9 cellular contexts compared by ENCODE assay signal in genomic region chr12:110575326-110575725, GRCh38. TPM values are rescaled to one million over a fixed set of nuclear protein-coding genes. Genes with fewer than 3 reads are reported as not detected.
DNase-seq lines count a peak whose midpoint lies in the region; ATAC-seq and TF ChIP-seq lines count a peak whose summit lies in the region.
"Had no signal": no experiment of that assay in that cellular context is flagged by ENCODE, and none has a peak within 500 bp of the region (broad histone marks: within the 10 kb centered on the region; RNA-seq: fewer than 3 reads in every experiment).

No MANE protein-coding gene starts in this region.

- peak overlapping the region; percentile 93 for H3K27ac ChIP-seq in suprapubic skin

- no peaks in the 10 kb centered on the region for H3K27me3 Mint-ChIP-seq in activated CD4-positive, alpha-beta T cell treated with anti-CD3 and anti-CD28 coated beads, Interleukin-2, amount 10 ng/mL, durations not matched to agents 24 days and 14 days
- H3K27me3 Mint-ChIP-seq in activated naive CD8-positive, alpha-beta T cell: no peaks in the 10 kb centered on the region

- no peaks in the 10 kb centered on the region for H3K9me3 ChIP-seq in suprapubic skin

- H3K4me3 ChIP-seq in suprapubic skin: no peak overlapping the region

- TF ChIP-seq CTCF in suprapubic skin (IDR thresholded peaks at IDR 0.05): no peak

- peaks cover 50% of the 10 kb centered on the region for H3K4me1 Mint-ChIP-seq in activated CD4-positive, alpha-beta T cell treated with anti-CD3 and anti-CD28 coated beads, Interleukin-2, amount 10 ng/mL, durations not matched to agents 24 days and 14 days
- peaks cover 69% of the 10 kb centered on the region for H3K4me1 Mint-ChIP-seq in activated naive CD8-positive, alpha-beta T cell (ENCODE audit: low read depth)

- peak overlapping the region; percentile 67 for H3K27ac Mint-ChIP-seq in activated CD4-positive, alpha-beta T cell treated with anti-CD3 and anti-CD28 coated beads, Interleukin-2, amount 10 ng/mL, durations not matched to agents 24 days and 14 days
- H3K27ac Mint-ChIP-seq in activated naive CD8-positive, alpha-beta T cell: peak overlapping the region; percentile 83

- H3K36me3 ChIP-seq in suprapubic skin: no peaks in the 10 kb centered on the region

- H3K9me3 Mint-ChIP-seq in activated CD4-positive, alpha-beta T cell treated with anti-CD3 and anti-CD28 coated beads, Interleukin-2, amount 10 ng/mL, durations not matched to agents 24 days and 14 days: peaks cover 6% of the 10 kb centered on the region
- H3K9me3 Mint-ChIP-seq in activated naive CD8-positive, alpha-beta T cell (ENCODE audit: low read depth): no peaks in the 10 kb centered on the region

- H3K36me3 Mint-ChIP-seq in activated CD4-positive, alpha-beta T cell treated with anti-CD3 and anti-CD28 coated beads, Interleukin-2, amount 10 ng/mL, durations not matched to agents 24 days and 14 days (ENCODE audit: low read depth): peaks cover 32% of the 10 kb centered on the region
- H3K36me3 Mint-ChIP-seq in activated naive CD8-positive, alpha-beta T cell: peaks cover 5% of the 10 kb centered on the region

- no peak for TF ChIP-seq EP300 in suprapubic skin (IDR thresholded peaks at IDR 0.05)

- H3K4me3 Mint-ChIP-seq in activated CD4-positive, alpha-beta T cell treated with anti-CD3 and anti-CD28 coated beads, Interleukin-2, amount 10 ng/mL, durations not matched to agents 24 days and 14 days: peak overlapping the region; percentile 34
- H3K4me3 Mint-ChIP-seq in activated naive CD8-positive, alpha-beta T cell: peak overlapping the region; percentile 51

- 26% methylated on average over 1 of the region's 1 CpG for WGBS in suprapubic skin

- no peak for DNase-seq in activated CD4-positive, alpha-beta T cell treated with anti-CD3 and anti-CD28 coated beads, Interleukin-2, amount 10 ng/mL, durations not matched to agents 24 days and 14 days
- no peak for DNase-seq in activated CD4-positive, alpha-beta T cell treated with anti-CD3 and anti-CD28 coated beads, Interleukin-2, amount 50 U/mL, for 4 hours
- DNase-seq in left colon (no peak), suprapubic skin (ENCODE audit: low spot score in 2 of 2) (no peak), DMS114 treated with DMSO at 0.1 percent for 48 hours (lab: John Stamatoyannopoulos, UW; ENCODE audit: unreplicated experiment) (no peak), NCI-H1417 (lab: John Stamatoyannopoulos, UW) (no peak)
- DNase-seq: NCI-H1694 treated with DMSO at 0.1 percent for 48 hours had no signal

- H3K27me3 ChIP-seq in suprapubic skin: no peaks in the 10 kb centered on the region

- ATAC-seq in left colon (peak; percentile 82), GM21737 (IDR thresholded peaks at IDR 0.05; ENCODE audit: unreplicated experiment) (no peak)

- no peak for TF ChIP-seq POLR2A in suprapubic skin (IDR thresholded peaks at IDR 0.05)

- H3K4me1 ChIP-seq in suprapubic skin: peaks cover 54% of the 10 kb centered on the region

- intact Hi-C loops in activated CD4-positive, alpha-beta T cell treated with anti-CD3 and anti-CD28 coated beads, Interleukin-2, amount 10 ng/mL, durations not matched to agents 24 days and 14 days (cut with micrococcal nuclease): loop anchor here (5.0 kb wide), 1 partner anchor 578 kb away; the partner anchor contains the start of genes ANKRD13A and GIT2
- intact Hi-C loops in left colon (cut with DNase I, micrococcal nuclease): no loop called here

RNA-seq across cellular contexts. Expression of gene PPTC7, which starts 7.8 kb away (rescaled TPM):
- 57.9 and 58.4 TPM in 2 replicates for total RNA-seq in activated CD4-positive, alpha-beta T cell treated with anti-CD3 and anti-CD28 coated beads, Interleukin-2, amount 10 ng/mL, durations not matched to agents 24 days and 14 days
- total RNA-seq in left colon: 10 to 100 TPM; 30.7 to 32.4 TPM
- 10 to 100 TPM; 24.6 to 36.6 (median 29.1) TPM for total RNA-seq in suprapubic skin

RNA-seq across cellular contexts. Expression of gene TCTN1, which starts 38.6 kb away (rescaled TPM):
- total RNA-seq in activated CD4-positive, alpha-beta T cell treated with anti-CD3 and anti-CD28 coated beads, Interleukin-2, amount 10 ng/mL, durations not matched to agents 24 days and 14 days: 11.7 and 15.4 TPM in 2 replicates
- 1 to 10 TPM; 8.0 to 9.1 TPM for total RNA-seq in left colon
- total RNA-seq in suprapubic skin: 10 to 100 TPM; 18.9 to 46.4 (median 28.4) TPM
